7 cellular contexts compared by ENCODE assay signal in the genomic region with DNA sequence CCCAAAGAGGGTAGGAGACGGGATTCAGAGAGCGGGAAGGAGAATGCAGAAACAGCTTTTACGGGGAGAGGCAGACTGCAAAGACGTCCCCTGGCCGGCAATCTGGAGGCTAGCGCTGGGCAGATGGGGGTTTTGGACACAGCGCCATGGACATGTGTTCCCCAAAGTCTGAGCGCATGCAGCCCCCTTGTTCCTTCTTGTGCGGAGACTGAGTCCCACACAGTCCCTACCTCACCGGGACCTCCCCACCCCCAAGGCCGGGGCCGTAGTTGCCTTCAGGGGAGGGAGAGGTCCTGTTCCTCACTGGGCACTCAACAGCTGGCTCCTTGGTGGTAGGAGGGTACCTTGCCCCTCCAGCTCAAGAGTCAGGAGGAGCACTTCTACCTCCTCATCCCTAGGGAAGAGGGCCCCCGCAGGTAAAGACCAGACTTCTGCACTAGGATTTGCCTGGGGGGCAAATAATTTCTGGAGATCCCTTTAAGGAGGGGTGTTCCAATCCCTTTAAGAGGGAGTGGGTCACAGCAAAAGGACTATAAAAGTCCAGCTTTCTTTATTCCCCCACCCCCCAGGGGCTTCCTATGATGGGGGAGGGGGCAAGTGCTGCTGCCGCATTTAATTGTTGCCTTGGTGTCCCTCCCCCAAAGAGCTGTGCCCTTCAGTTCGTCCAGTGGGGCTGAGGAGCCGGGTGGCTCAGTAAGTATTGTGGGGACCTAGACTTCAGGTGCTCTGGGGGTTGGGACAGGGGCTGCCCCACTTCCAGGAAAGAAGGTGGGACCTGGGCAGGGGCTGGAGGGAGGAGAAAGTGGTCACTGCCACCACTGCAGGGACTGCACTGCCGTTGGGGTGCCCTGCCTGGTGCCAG. TPM values are rescaled to one million over a fixed set of nuclear protein-coding genes. Genes with fewer than 3 reads are reported as not detected.
A peak's percentile ranks its signal among the peaks of the same experiment; 100 is the strongest.
DNase-seq lines count a peak whose midpoint lies in the region; ATAC-seq and TF ChIP-seq lines count a peak whose summit lies in the region.
"Had no signal": no experiment of that assay in that cellular context is flagged by ENCODE, and none has a peak within 500 bp of the region (broad histone marks: within the 10 kb centered on the region; RNA-seq: fewer than 3 reads in every experiment).

No MANE protein-coding gene starts in this region.

- H3K36me3 ChIP-seq in HAP-1 (replicated peaks) (no peaks in the 10 kb centered on the region), neuron (ENCODE audit: insufficient read depth, low read length) (no peaks in the 10 kb centered on the region), MG63 (no peaks in the 10 kb centered on the region)

- in situ Hi-C loops in HAP-1 (cut with MboI; ENCODE audit: low sequenced_read_pairs) (no loop called here), astrocyte of the cerebellum (cut with HindIII; ENCODE audit: low sequenced_read_pairs) (no loop called here)

- H3K9me3 ChIP-seq in HAP-1, result no peaks in the 10 kb centered on the region
- H3K9me3 ChIP-seq in neuron (ENCODE audit: low read length), result no peaks in the 10 kb centered on the region
- H3K9me3 ChIP-seq in MG63, result no peaks in the 10 kb centered on the region

- TF ChIP-seq CTCF in astrocyte of the cerebellum (IDR thresholded peaks at IDR 0.05; ENCODE audit: low read depth, low read length, missing control alignments), result no peak

- peaks cover 20% of the 10 kb centered on the region for H3K4me1 ChIP-seq in HAP-1
- peaks cover 33% of the 10 kb centered on the region for H3K4me1 ChIP-seq in neuron (ENCODE audit: insufficient read depth, low read length)

- ATAC-seq in GM19328 (IDR thresholded peaks at IDR 0.05; ENCODE audit: unreplicated experiment), result no peak

- H2AFZ ChIP-seq in neuron (ENCODE audit: low read depth, low read length), result no peak overlapping the region

- DNase-seq in HAP-1 (ENCODE audit: low spot score in 2 of 2) (no peak), astrocyte of the cerebellum (ENCODE audit: low read depth) (no peak), MG63 (no peak)
- DNase-seq in activated CD8-positive, alpha-beta memory T cell treated with anti-CD3 and anti-CD28 coated beads for 24 hours, result no peak
- DNase-seq: activated CD4-positive, alpha-beta T cell treated with anti-CD3 and anti-CD28 coated beads for 4 hours had no signal

- H3K4me3 ChIP-seq in HAP-1 (peak overlapping the region; percentile 2), astrocyte of the cerebellum (ENCODE audit: low read depth, low read length) (peak overlapping the region; percentile 40), neuron (ENCODE audit: low read length) (peak overlapping the region; percentile 29), MG63 (no peak overlapping the region)

- H3K27me3 ChIP-seq in HAP-1 (ENCODE audit: low read depth), result peaks cover 9% of the 10 kb centered on the region
- H3K27me3 ChIP-seq in neuron (ENCODE audit: insufficient read depth, low read length), result peaks cover 49% of the 10 kb centered on the region
- H3K27me3 ChIP-seq in MG63, result peaks cover 2% of the 10 kb centered on the region; the same call in 1 of the 2 replicates

RNA-seq across cellular contexts. Expression of a gene that starts 3.6 kb away (rescaled TPM):
- total RNA-seq in MG63 (2014; rRNA removed; shearing (Covaris generic); ENCODE audit: low replicate concordance), result 5.9 and 8.2 TPM in 2 replicates

RNA-seq across cellular contexts. Expression of a gene that starts 31.5 kb away (rescaled TPM):
- total RNA-seq in MG63 (2014; rRNA removed; shearing (Covaris generic); ENCODE audit: low replicate concordance), result 25.6 and 43.7 TPM in 2 replicates

RNA-seq across cellular contexts. Expression of a gene that starts 33.7 kb away (rescaled TPM):
- 12.4 and 12.5 TPM in 2 replicates for total RNA-seq in MG63 (2014; rRNA removed; shearing (Covaris generic); ENCODE audit: low replicate concordance)

RNA-seq across cellular contexts. Expression of a gene that starts 54.6 kb away (rescaled TPM):
- 72.1 and 101 TPM in 2 replicates for total RNA-seq in MG63 (2014; rRNA removed; shearing (Covaris generic); ENCODE audit: low replicate concordance)
